ENCODE assay signal across 22 cellular contexts in the genomic region with DNA sequence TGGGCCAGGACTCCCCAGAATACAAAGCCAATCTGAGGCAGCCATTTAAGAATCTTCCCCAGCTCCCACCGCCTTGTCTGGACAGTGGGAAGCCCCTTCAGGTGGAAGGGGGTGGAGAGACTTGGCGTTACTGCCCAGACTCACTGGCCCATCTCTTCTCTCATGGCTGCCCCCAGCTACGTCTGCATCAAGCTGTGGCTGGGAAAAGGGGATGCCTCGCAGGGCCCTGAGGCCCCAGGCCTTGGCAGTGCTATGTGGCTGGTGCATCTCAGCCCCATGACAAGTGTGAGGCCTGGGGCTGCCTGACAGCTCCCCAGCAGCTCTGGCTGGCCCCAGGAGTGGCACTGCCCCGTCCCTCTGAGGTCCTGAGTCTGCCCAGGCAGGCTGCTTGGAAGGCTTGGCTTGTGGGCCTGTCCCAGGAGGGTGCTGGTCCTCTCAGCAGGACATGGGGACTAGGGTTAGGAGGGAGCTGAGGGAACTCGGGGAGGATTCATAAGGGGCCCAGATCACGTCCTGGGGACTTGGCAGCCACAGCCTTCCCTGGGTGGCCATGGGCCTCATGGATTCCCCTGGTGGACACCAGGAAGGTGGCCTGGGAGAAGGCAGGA. TPM values are rescaled to one million over a fixed set of nuclear protein-coding genes. Genes with fewer than 3 reads are reported as not detected.
DNase-seq lines count a peak whose midpoint lies in the region; ATAC-seq and TF ChIP-seq lines count a peak whose summit lies in the region.
"Had no signal": no experiment of that assay in that cellular context is flagged by ENCODE, and none has a peak within 500 bp of the region (broad histone marks: within the 10 kb centered on the region; RNA-seq: fewer than 3 reads in every experiment).

No MANE protein-coding gene starts in this region.

- no peak for TF ChIP-seq EP300 in SK-N-SH (IDR thresholded peaks at IDR 0.05; ENCODE audit: borderline replicate concordance in 1 of 2, low read depth in 1 of 2, low read length in 1 of 2)

- H3F3A ChIP-seq in SK-N-SH (replicated peaks; ENCODE audit: insufficient read depth) = no peaks in the 10 kb centered on the region

- CTCF ChIA-PET in SK-N-SH (lab: Yijun Ruan, JAX) = interaction anchor here (1.1 to 2.1 kb wide), 3 partner anchors 16 to 95 kb away, joined by 3 to 12 read pairs (median 4); no protein-coding TSS in a partner anchor

- no peak overlapping the region for H3K27ac Mint-ChIP-seq in natural killer cell
- H3K27ac Mint-ChIP-seq: activated CD4-positive, alpha-beta memory T cell treated with anti-CD3 and anti-CD28 coated beads, Interleukin-2, amount 10 ng/mL, durations not matched to agents 7 days and 5 days; activated naive CD8-positive, alpha-beta T cell; B cell had no signal

- H3K9ac ChIP-seq in SK-N-SH = no peak overlapping the region

- H3K36me3 ChIP-seq in SK-N-SH (replicated peaks in 1 of 2; ENCODE audit: control insufficient read depth in 1 of 2, insufficient read depth in 2 of 2, low read length in 1 of 2) = no peaks in the 10 kb centered on the region
- H3K36me3 ChIP-seq in tibial artery = peaks cover 0 to 45% (median 0%) of the 10 kb centered on the region in 3 donors

- no peak overlapping the region for H3K4me2 ChIP-seq in SK-N-SH

- H3K27me3 ChIP-seq in SK-N-SH (ENCODE audit: insufficient read depth) = no peaks in the 10 kb centered on the region
- no peaks in the 10 kb centered on the region for H3K27me3 ChIP-seq in tibial artery
- H3K27me3 ChIP-seq: gastroesophageal sphincter, pancreas had no signal

- DNase-seq in SK-N-SH = peak; percentile 22
- peak; percentile 29 for DNase-seq in activated CD8-positive, alpha-beta memory T cell treated with anti-CD3 and anti-CD28 coated beads, Interleukin-2, amount 50 U/mL, for 48 hours
- DNase-seq in natural killer cell = peak; percentile 7
- DNase-seq in tibial artery = no peak
- no peak for DNase-seq in activated naive CD4-positive, alpha-beta T cell treated with Interleukin-2 at 50 U/mL for 16 hours
- DNase-seq in NCI-H69 (lab: John Stamatoyannopoulos, UW) = no peak
- DNase-seq in RPMI8226 = no peak
- DNase-seq: activated CD4-positive, alpha-beta memory T cell treated with anti-CD3 and anti-CD28 coated beads, Interleukin-2, amount 10 ng/mL, durations not matched to agents 7 days and 5 days; Caco-2; effector CD8-positive, alpha-beta T cell; Kasumi-1; NCI-H2029 treated with DMSO at 0.1 percent for 48 hours; NCI-H226; SW 1271 had no signal

- H3K4me3 ChIP-seq in SK-N-SH (ENCODE audit: low read depth in 2 of 2, low read length in 1 of 2) = no peak overlapping the region
- H3K4me3 ChIP-seq in tibial artery = no peak overlapping the region
- H3K4me3 ChIP-seq: gastroesophageal sphincter, pancreas had no signal

- H3K79me2 ChIP-seq in SK-N-SH (ENCODE audit: insufficient read depth) = no peaks in the 10 kb centered on the region

- H3K27me3 Mint-ChIP-seq in natural killer cell (ENCODE audit: low read depth in 2 of 2) = no peaks in the 10 kb centered on the region
- H3K27me3 Mint-ChIP-seq: activated CD4-positive, alpha-beta memory T cell treated with anti-CD3 and anti-CD28 coated beads, Interleukin-2, amount 10 ng/mL, durations not matched to agents 7 days and 5 days; activated naive CD8-positive, alpha-beta T cell had no signal

- no peak for TF ChIP-seq CTCF in SK-N-SH (IDR thresholded peaks at IDR 0.05)
- no peak for TF ChIP-seq CTCF in natural killer cell (IDR thresholded peaks at IDR 0.05)
- TF ChIP-seq CTCF in tibial artery (IDR thresholded peaks at IDR 0.05) = no peak

- H3K4me1 Mint-ChIP-seq in natural killer cell = no peaks in the 10 kb centered on the region
- H3K4me1 Mint-ChIP-seq: activated CD4-positive, alpha-beta memory T cell treated with anti-CD3 and anti-CD28 coated beads, Interleukin-2, amount 10 ng/mL, durations not matched to agents 7 days and 5 days; B cell had no signal

- H3K4me1 ChIP-seq in SK-N-SH (ENCODE audit: control insufficient read depth in 1 of 2, insufficient read depth in 2 of 2, low read depth in 1 of 2, low read length in 1 of 2) = peaks cover 0 to 17% of the 10 kb centered on the region in 2 experiments; a peak in 1 of 4 replicates
- H3K4me1 ChIP-seq in tibial artery = peaks cover 3 to 49% (median 44%) of the 10 kb centered on the region in 4 donors
- H3K4me1 ChIP-seq: Caco-2, pancreas had no signal

- H3K27ac ChIP-seq in SK-N-SH (ENCODE audit: low read depth in 2 of 2, low read length in 1 of 2) (no peak overlapping the region), tibial artery (peak overlapping the region; percentile 89 to 94)
- H3K27ac ChIP-seq: 22Rv1, pancreas had no signal

- no peak overlapping the region for H3K4me3 Mint-ChIP-seq in natural killer cell
- H3K4me3 Mint-ChIP-seq: activated CD4-positive, alpha-beta memory T cell treated with anti-CD3 and anti-CD28 coated beads, Interleukin-2, amount 10 ng/mL, durations not matched to agents 7 days and 5 days; activated naive CD8-positive, alpha-beta T cell; B cell had no signal

- H3K36me3 Mint-ChIP-seq in natural killer cell = no peaks in the 10 kb centered on the region
- H3K36me3 Mint-ChIP-seq: activated naive CD8-positive, alpha-beta T cell had no signal

- ATAC-seq in SK-N-SH treated with all-trans-retinoic acid at 6 μM for 48 hours (no peak), natural killer cell (no peak)
- ATAC-seq: gastroesophageal sphincter, pancreas, Right ventricle myocardium inferior, sciatic nerve had no signal

- no peak overlapping the region for H2AFZ ChIP-seq in SK-N-SH (ENCODE audit: low read depth)

- no peaks in the 10 kb centered on the region for H3K9me2 ChIP-seq in SK-N-SH

- no peaks in the 10 kb centered on the region for H4K20me1 ChIP-seq in SK-N-SH (ENCODE audit: insufficient read depth)

- no peaks in the 10 kb centered on the region for H3K9me3 Mint-ChIP-seq in natural killer cell
- H3K9me3 Mint-ChIP-seq: activated CD4-positive, alpha-beta memory T cell treated with anti-CD3 and anti-CD28 coated beads, Interleukin-2, amount 10 ng/mL, durations not matched to agents 7 days and 5 days had no signal

- H3K9me3 ChIP-seq in SK-N-SH = no peaks in the 10 kb centered on the region
- no peaks in the 10 kb centered on the region for H3K9me3 ChIP-seq in tibial artery
- H3K9me3 ChIP-seq: Caco-2, gastroesophageal sphincter, pancreas had no signal

- 30% methylated on average over 3 of the region's 7 CpGs for WGBS in SK-N-SH (ENCODE audit: low lambda C conversion rate)

- POLR2A ChIA-PET in SK-N-SH (lab: Yijun Ruan, JAX) = no interaction called here

- TF ChIP-seq RAD21 in SK-N-SH (IDR thresholded peaks at IDR 0.05; ENCODE audit: low read length) = no peak

- intact Hi-C loops in natural killer cell (cut with micrococcal nuclease) = no loop called here
- intact Hi-C loops in tibial artery (cut with DNase I; ENCODE audit: low total_unique reads) = no loop called here

TF ChIP-seq in SK-N-SH, 30 proteins besides CTCF, POLR2A, EP300 and RAD21 (continues in another document):
- TF ChIP-seq, protein P1, sequence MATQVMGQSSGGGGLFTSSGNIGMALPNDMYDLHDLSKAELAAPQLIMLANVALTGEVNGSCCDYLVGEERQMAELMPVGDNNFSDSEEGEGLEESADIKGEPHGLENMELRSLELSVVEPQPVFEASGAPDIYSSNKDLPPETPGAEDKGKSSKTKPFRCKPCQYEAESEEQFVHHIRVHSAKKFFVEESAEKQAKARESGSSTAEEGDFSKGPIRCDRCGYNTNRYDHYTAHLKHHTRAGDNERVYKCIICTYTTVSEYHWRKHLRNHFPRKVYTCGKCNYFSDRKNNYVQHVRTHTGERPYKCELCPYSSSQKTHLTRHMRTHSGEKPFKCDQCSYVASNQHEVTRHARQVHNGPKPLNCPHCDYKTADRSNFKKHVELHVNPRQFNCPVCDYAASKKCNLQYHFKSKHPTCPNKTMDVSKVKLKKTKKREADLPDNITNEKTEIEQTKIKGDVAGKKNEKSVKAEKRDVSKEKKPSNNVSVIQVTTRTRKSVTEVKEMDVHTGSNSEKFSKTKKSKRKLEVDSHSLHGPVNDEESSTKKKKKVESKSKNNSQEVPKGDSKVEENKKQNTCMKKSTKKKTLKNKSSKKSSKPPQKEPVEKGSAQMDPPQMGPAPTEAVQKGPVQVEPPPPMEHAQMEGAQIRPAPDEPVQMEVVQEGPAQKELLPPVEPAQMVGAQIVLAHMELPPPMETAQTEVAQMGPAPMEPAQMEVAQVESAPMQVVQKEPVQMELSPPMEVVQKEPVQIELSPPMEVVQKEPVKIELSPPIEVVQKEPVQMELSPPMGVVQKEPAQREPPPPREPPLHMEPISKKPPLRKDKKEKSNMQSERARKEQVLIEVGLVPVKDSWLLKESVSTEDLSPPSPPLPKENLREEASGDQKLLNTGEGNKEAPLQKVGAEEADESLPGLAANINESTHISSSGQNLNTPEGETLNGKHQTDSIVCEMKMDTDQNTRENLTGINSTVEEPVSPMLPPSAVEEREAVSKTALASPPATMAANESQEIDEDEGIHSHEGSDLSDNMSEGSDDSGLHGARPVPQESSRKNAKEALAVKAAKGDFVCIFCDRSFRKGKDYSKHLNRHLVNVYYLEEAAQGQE (IDR thresholded peaks at IDR 0.05; ENCODE audit: low read depth, low read length) = no peak

TF ChIP-seq in SK-N-SH treated with all-trans-retinoic acid at 6 μM for 48 hours, 23 proteins besides CTCF, POLR2A, EP300 and RAD21 (continues in another document):
- no peak for TF ChIP-seq ZNF70 (CRISPR knock-in tag; IDR thresholded peaks at IDR 0.05)
- no peak for TF ChIP-seq PPARA (CRISPR knock-in tag; IDR thresholded peaks at IDR 0.05; ENCODE audit: borderline replicate concordance)
- no peak for TF ChIP-seq CSDC2 (CRISPR knock-in tag; IDR thresholded peaks at IDR 0.05)
- TF ChIP-seq TCF4 (CRISPR knock-in tag; IDR thresholded peaks at IDR 0.05; ENCODE audit: borderline replicate concordance) = no peak
- TF ChIP-seq ZFP30 (CRISPR knock-in tag; IDR thresholded peaks at IDR 0.05) = no peak
- TF ChIP-seq, protein P2, sequence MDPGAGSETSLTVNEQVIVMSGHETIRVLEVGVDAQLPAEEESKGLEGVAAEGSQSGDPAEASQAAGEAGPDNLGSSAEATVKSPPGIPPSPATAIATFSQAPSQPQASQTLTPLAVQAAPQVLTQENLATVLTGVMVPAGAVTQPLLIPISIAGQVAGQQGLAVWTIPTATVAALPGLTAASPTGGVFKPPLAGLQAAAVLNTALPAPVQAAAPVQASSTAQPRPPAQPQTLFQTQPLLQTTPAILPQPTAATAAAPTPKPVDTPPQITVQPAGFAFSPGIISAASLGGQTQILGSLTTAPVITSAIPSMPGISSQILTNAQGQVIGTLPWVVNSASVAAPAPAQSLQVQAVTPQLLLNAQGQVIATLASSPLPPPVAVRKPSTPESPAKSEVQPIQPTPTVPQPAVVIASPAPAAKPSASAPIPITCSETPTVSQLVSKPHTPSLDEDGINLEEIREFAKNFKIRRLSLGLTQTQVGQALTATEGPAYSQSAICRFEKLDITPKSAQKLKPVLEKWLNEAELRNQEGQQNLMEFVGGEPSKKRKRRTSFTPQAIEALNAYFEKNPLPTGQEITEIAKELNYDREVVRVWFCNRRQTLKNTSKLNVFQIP (CRISPR knock-in tag; IDR thresholded peaks at IDR 0.05; ENCODE audit: borderline replicate concordance, low read depth) = no peak

RNA-seq across cellular contexts. Expression of a gene that starts 20.2 kb away (rescaled TPM):
- 53.4 and 58.4 TPM in 2 replicates for polyA plus RNA-seq in SK-N-SH (2012; rRNA removed)
- 29.9 and 39.4 TPM in 2 replicates for polyA plus RNA-seq in SK-N-SH (2012; cell fraction: cytosol; rRNA removed)
- 72.6 and 102 TPM in 2 replicates for polyA plus RNA-seq in SK-N-SH (2012; cell fraction: nucleus; rRNA removed)
- total RNA-seq in natural killer cell = 10 to 100 TPM; 24.2 to 29.6 (median 27.1) TPM

Comparison
In these comparisons a context has a peak if more than half of its experiments do, and no peak if none do; other contexts are left out.
1. DNase-seq: peak in SK-N-SH (single experiment), activated CD8-positive, alpha-beta memory T cell treated with anti-CD3 and anti-CD28 coated beads, Interleukin-2, amount 50 U/mL, for 48 hours (single experiment) and natural killer cell (single experiment); none in tibial artery (0 of 2), activated naive CD4-positive, alpha-beta T cell treated with Interleukin-2 at 50 U/mL for 16 hours (single experiment), NCI-H69 (single experiment) and RPMI8226 (single experiment).
2. H3K27ac ChIP-seq: peak in tibial artery (2 of 2); none in SK-N-SH (0 of 2).